In genomic region chr22:42179616-42180015, GRCh38 we compare ENCODE assay signal across 12 cellular contexts. TPM values are rescaled to one million over a fixed set of nuclear protein-coding genes. Genes with fewer than 3 reads are reported as not detected.
DNase-seq lines count a peak whose midpoint lies in the region; ATAC-seq and TF ChIP-seq lines count a peak whose summit lies in the region.
"Had no signal": no experiment of that assay in that cellular context is flagged by ENCODE, and none has a peak within 500 bp of the region (broad histone marks: within the 10 kb centered on the region; RNA-seq: fewer than 3 reads in every experiment).

No MANE protein-coding gene starts in this region.

- H3K36me3 ChIP-seq in Loucy (ENCODE audit: insufficient read depth, low read length) (peaks cover 34% of the 10 kb centered on the region), body of pancreas (replicated peaks in 1 of 2; ENCODE audit: insufficient read depth in 1 of 2, low read depth in 2 of 2) (no peaks in the 10 kb centered on the region)
- peaks cover 0 to 25% (median 0%) of the 10 kb centered on the region in 3 experiments for H3K36me3 ChIP-seq in naive thymus-derived CD4-positive, alpha-beta T cell (ENCODE audit: control insufficient read depth in 2 of 3, insufficient read depth in 3 of 3, low read length in 3 of 3)
- H3K36me3 ChIP-seq: left lung, Peyer's patch had no signal

- no peak for ATAC-seq in naive thymus-derived CD4-positive, alpha-beta T cell
- no peak for ATAC-seq in body of pancreas

- H3K4me1 Mint-ChIP-seq in naive thymus-derived CD4-positive, alpha-beta T cell = peaks cover 50 to 80% (median 72%) of the 10 kb centered on the region in 7 donors

- H4K20me1 ChIP-seq in Loucy (ENCODE audit: insufficient read depth, low read length, poor library complexity, severe bottlenecking) = no peaks in the 10 kb centered on the region

- TF ChIP-seq POLR2A in body of pancreas (IDR thresholded peaks at IDR 0.05) = no peak

- peak overlapping the region; percentile 57 for H3K4me3 ChIP-seq in Loucy (ENCODE audit: low read length, poor library complexity, severe bottlenecking)
- H3K4me3 ChIP-seq in cardiac fibroblast (replicated peaks in 1 of 2; ENCODE audit: low read depth in 2 of 2, low read length in 2 of 2) = no peak overlapping the region
- H3K4me3 ChIP-seq in naive thymus-derived CD4-positive, alpha-beta T cell (ENCODE audit: low read length) = no peak overlapping the region
- no peak overlapping the region for H3K4me3 ChIP-seq in body of pancreas
- H3K4me3 ChIP-seq: left lung, Peyer's patch had no signal

- H3K27ac Mint-ChIP-seq in naive thymus-derived CD4-positive, alpha-beta T cell = peak overlapping the region in 7 of 9 donors; percentile 8 to 89 (median 55)

- H3K9me3 ChIP-seq in Loucy (ENCODE audit: insufficient read depth, low read depth, low read length) (no peaks in the 10 kb centered on the region), body of pancreas (no peaks in the 10 kb centered on the region)
- H3K9me3 ChIP-seq in naive thymus-derived CD4-positive, alpha-beta T cell (ENCODE audit: control insufficient read depth in 2 of 3, low read length in 3 of 3) = no peaks in the 10 kb centered on the region
- H3K9me3 ChIP-seq: left lung, Peyer's patch had no signal

- no peaks in the 10 kb centered on the region for H3K27me3 Mint-ChIP-seq in naive thymus-derived CD4-positive, alpha-beta T cell

- peak overlapping the region; percentile 63 for H3K9ac ChIP-seq in Loucy (ENCODE audit: low read depth, low read length, poor library complexity, severe bottlenecking)

- no peaks in the 10 kb centered on the region for H3K27me3 ChIP-seq in Loucy (ENCODE audit: insufficient read depth, low read length, poor library complexity, severe bottlenecking)
- no peaks in the 10 kb centered on the region for H3K27me3 ChIP-seq in naive thymus-derived CD4-positive, alpha-beta T cell (ENCODE audit: control insufficient read depth in 2 of 2, insufficient read depth in 2 of 2, low read length in 2 of 2)
- H3K27me3 ChIP-seq in body of pancreas = no peaks in the 10 kb centered on the region
- H3K27me3 ChIP-seq: left lung, Peyer's patch had no signal

- H3K4me3 Mint-ChIP-seq in naive thymus-derived CD4-positive, alpha-beta T cell = no peak overlapping the region

- peaks cover 78% of the 10 kb centered on the region for H3K79me2 ChIP-seq in Loucy (ENCODE audit: insufficient read depth, low read length)

- peaks cover 0 to 35% (median 18%) of the 10 kb centered on the region in 5 donors for H3K36me3 Mint-ChIP-seq in naive thymus-derived CD4-positive, alpha-beta T cell

- no peaks in the 10 kb centered on the region for H3K9me3 Mint-ChIP-seq in naive thymus-derived CD4-positive, alpha-beta T cell

- no peak overlapping the region for H3K27ac ChIP-seq in naive thymus-derived CD4-positive, alpha-beta T cell (ENCODE audit: low read depth, low read length)
- no peak overlapping the region for H3K27ac ChIP-seq in body of pancreas
- H3K27ac ChIP-seq: left lung had no signal

- POLR2A ChIA-PET in naive thymus-derived CD4-positive, alpha-beta T cell (lab: Charles Lee) = no interaction called here

- H3K9me2 ChIP-seq in Loucy (replicated peaks; ENCODE audit: low read depth, low read length) = no peaks in the 10 kb centered on the region

- CTCF ChIA-PET in naive thymus-derived CD4-positive, alpha-beta T cell (lab: Charles Lee) = no interaction called here

- H3K4me1 ChIP-seq in Loucy (ENCODE audit: insufficient read depth, low read length, poor library complexity, severe bottlenecking) (peaks cover 68% of the 10 kb centered on the region), body of pancreas (peaks cover 38% of the 10 kb centered on the region)
- peaks cover 25 to 30% of the 10 kb centered on the region in 2 donors for H3K4me1 ChIP-seq in naive thymus-derived CD4-positive, alpha-beta T cell (ENCODE audit: control insufficient read depth in 2 of 2, insufficient read depth in 2 of 2, low read length in 2 of 2)

- TF ChIP-seq CTCF in Loucy (conservative IDR thresholded peaks at IDR 0.05; ENCODE audit: low read length) (no peak), cardiac fibroblast (IDR thresholded peaks at IDR 0.05; ENCODE audit: low read depth, low read length) (no peak), body of pancreas (IDR thresholded peaks at IDR 0.05) (no peak)

- H3F3A ChIP-seq in Loucy (ENCODE audit: low read depth) = peaks cover 13% of the 10 kb centered on the region; the same call in 1 of the 2 replicates

- no peak overlapping the region for H2AFZ ChIP-seq in Loucy (ENCODE audit: low read length)

- H3K4me2 ChIP-seq in Loucy (ENCODE audit: low read depth, low read length, poor library complexity, severe bottlenecking) = peak overlapping the region; percentile 76

- WGBS in body of pancreas, 2 donors = 81 to 92% methylated on average over 6 of the region's 6 CpGs

- intact Hi-C loops in naive thymus-derived CD4-positive, alpha-beta T cell (cut with micrococcal nuclease) = loop anchor here (1.0 to 5.0 kb wide), 4 partner anchors 23 to 263 kb away; partner anchors contain the start of gene NDUFA6 (in 1 of the 2)
- intact Hi-C loops in body of pancreas (cut with DNase I) = no loop called here

- DNase-seq in Daoy (ENCODE audit: low read depth) (peak; percentile 71), cardiac fibroblast (ENCODE audit: low read depth in 2 of 2) (peak; percentile 65 to 68), body of pancreas (no peak), mucosa of gallbladder (ENCODE audit: low spot score) (no peak), mesenteric fat pad (ENCODE audit: low spot score) (no peak), COLO668 (lab: John Stamatoyannopoulos, UW; ENCODE audit: unreplicated experiment) (no peak)
- DNase-seq in naive thymus-derived CD4-positive, alpha-beta T cell = no peak
- DNase-seq: left lung; NCI-H1417; stimulated activated naive CD8-positive, alpha-beta T cell treated with anti-CD3 and anti-CD28 coated beads, Interleukin-15, Interleukin-2, amounts not matched to agents 100 U/mL and 50 U/mL, for 24 hours had no signal

RNA-seq across cellular contexts. Expression of gene CYP2D6, which starts 49.0 kb away (rescaled TPM):
- 0.03 and 0.40 TPM in 2 replicates for total RNA-seq in Daoy (2014; rRNA removed; shearing (Covaris generic))
- 10 to 100 TPM in 4 of 5 experiments, 1 to 10 TPM in 1; 5.6 to 13.3 (median 11.2) TPM for total RNA-seq in naive thymus-derived CD4-positive, alpha-beta T cell
- polyA plus RNA-seq in naive thymus-derived CD4-positive, alpha-beta T cell = under 1 TPM in 1 of 2 donors, not detected in 1; 0.11 TPM
- total RNA-seq in body of pancreas (1 to 10 TPM in 1 of 2 donors, under 1 TPM in 1; 0.52 to 2.0 TPM), mucosa of gallbladder (2.7 TPM), mesenteric fat pad (0.26 TPM)

Comparison
In these comparisons a context has a peak if more than half of its experiments do, and no peak if none do; other contexts are left out.
1. DNase-seq: peak in Daoy (single experiment) and cardiac fibroblast (2 of 2); none in naive thymus-derived CD4-positive, alpha-beta T cell (0 of 9), body of pancreas (0 of 4), mucosa of gallbladder (single experiment), mesenteric fat pad (single experiment) and COLO668 (single experiment).